20 cellular contexts compared by ENCODE assay signal in genomic region chr2:46008082-46008870, GRCh38.
DNase-seq lines count a peak whose midpoint lies in the region; ATAC-seq, FAIRE-seq and TF ChIP-seq lines count a peak whose summit lies in the region.
"Had no signal": no experiment of that assay in that cellular context is flagged by ENCODE, and none has a peak within 500 bp of the region (broad histone marks: within the 10 kb centered on the region; RNA-seq: fewer than 3 reads in every experiment).

No MANE protein-coding gene starts in this region.

- H3K36me3 ChIP-seq in HepG2 (replicated peaks in 1 of 2; ENCODE audit: control insufficient read depth in 1 of 2, insufficient read depth in 2 of 2, low read length in 2 of 2) (no peaks in the 10 kb centered on the region), right lobe of liver (peaks cover 0 to 2% (median 0%) of the 10 kb centered on the region in 4 donors), transverse colon (no peaks in the 10 kb centered on the region)
- H3K36me3 ChIP-seq: uterus had no signal

- H3K9ac ChIP-seq in HepG2 (ENCODE audit: insufficient read depth, low read depth, low read length), result no peak overlapping the region
- H3K9ac ChIP-seq: KMS-11, SK-N-SH had no signal

- CTCF ChIA-PET in HepG2 (lab: Yijun Ruan, JAX; ENCODE audit: low intra/inter-chr PET ratio, low total read pairs), result no interaction called here

- H4K20me1 ChIP-seq in HepG2 (ENCODE audit: insufficient read depth, low read length), result no peaks in the 10 kb centered on the region

- peak overlapping the region; percentile 43 for H3K27ac Mint-ChIP-seq in T-helper 17 cell
- H3K27ac Mint-ChIP-seq: activated naive CD8-positive, alpha-beta T cell; stimulated activated naive CD8-positive, alpha-beta T cell treated with anti-CD3 and anti-CD28 coated beads, Interleukin-15, Interleukin-2, amounts not matched to agents 100 ng/mL and 50 ng/mL, for 24 hours had no signal

- no peak for FAIRE-seq in HepG2 (lab: Jason Lieb, UNC)
- FAIRE-seq: A549 had no signal

- no peak for ATAC-seq in HepG2
- ATAC-seq in right lobe of liver, result no peak
- no peak for ATAC-seq in T-helper 17 cell
- no peak for ATAC-seq in foreskin keratinocyte
- ATAC-seq: A549 had no signal

- no peaks in the 10 kb centered on the region for H3K79me2 ChIP-seq in HepG2 (ENCODE audit: insufficient read depth, low read length)

- H3K27me3 ChIP-seq in HepG2 (ENCODE audit: control insufficient read depth in 1 of 2, insufficient read depth in 2 of 2, low read length in 2 of 2) (no peaks in the 10 kb centered on the region), right lobe of liver (no peaks in the 10 kb centered on the region), foreskin keratinocyte (no peaks in the 10 kb centered on the region), transverse colon (no peaks in the 10 kb centered on the region)
- H3K27me3 ChIP-seq: dorsolateral prefrontal cortex, uterus had no signal

- H3K4me1 Mint-ChIP-seq in T-helper 17 cell, result peaks cover 4% of the 10 kb centered on the region

- POLR2A ChIA-PET in HepG2 (lab: Yijun Ruan, JAX), result no interaction called here

- TF ChIP-seq CTCF in HepG2 (CRISPR knock-in tag; IDR thresholded peaks at IDR 0.05) (no peak), right lobe of liver (IDR thresholded peaks at IDR 0.05) (no peak), foreskin keratinocyte (conservative IDR thresholded peaks at IDR 0.05) (no peak), transverse colon (IDR thresholded peaks at IDR 0.05) (no peak)

- TF ChIP-seq RAD21 in HepG2 (CRISPR knock-in tag; IDR thresholded peaks at IDR 0.05), result no peak

- in situ Hi-C loops in HepG2 (cut with HindIII; ENCODE audit: extremely low pct_ligation_motif_present, low pct_unique_long_range_greater_than_20kb), result no loop called here
- in situ Hi-C loops in transverse colon (cut with MboI; ENCODE audit: low pct_ligation_motif_present in 1 of 4, low pct_unique_long_range_greater_than_20kb in 1 of 4, low sequenced_read_pairs in 3 of 4), result loop anchor here in 2 of 4 donors (25.0 kb wide), 1 partner anchor 354 kb away; no protein-coding TSS in a partner anchor

- no peaks in the 10 kb centered on the region for H3K9me3 ChIP-seq in HepG2 (ENCODE audit: low read length)
- H3K9me3 ChIP-seq in right lobe of liver, result no peaks in the 10 kb centered on the region
- H3K9me3 ChIP-seq in T-helper 17 cell (ENCODE audit: control insufficient read depth, low read length, poor library complexity, severe bottlenecking), result no peaks in the 10 kb centered on the region
- no peaks in the 10 kb centered on the region for H3K9me3 ChIP-seq in transverse colon
- H3K9me3 ChIP-seq: A549, SK-N-SH, uterus had no signal

- H3K4me1 ChIP-seq in HepG2 (ENCODE audit: insufficient read depth, low read length) (peaks cover 21% of the 10 kb centered on the region), right lobe of liver (peaks cover 0 to 39% (median 16%) of the 10 kb centered on the region in 4 donors), foreskin keratinocyte (peaks cover 7% of the 10 kb centered on the region), transverse colon (peaks cover 0 to 8% (median 4%) of the 10 kb centered on the region in 4 donors)
- H3K4me1 ChIP-seq: uterus had no signal

- TF ChIP-seq POLR2A in HepG2 (IDR thresholded peaks at IDR 0.05; ENCODE audit: insufficient read depth in 1 of 2, low read depth in 2 of 2, low read length in 2 of 2) (no peak), right lobe of liver (IDR thresholded peaks at IDR 0.05) (no peak), transverse colon (IDR thresholded peaks at IDR 0.05) (no peak)

- H3K4me3 ChIP-seq in HepG2 (replicated peaks in 1 of 3; ENCODE audit: insufficient read depth in 1 of 3, low read depth in 2 of 3, low read length in 3 of 3) (no peak overlapping the region), right lobe of liver (no peak overlapping the region), transverse colon (no peak overlapping the region)
- H3K4me3 ChIP-seq: A549, dorsolateral prefrontal cortex, uterus had no signal

- H3K27ac ChIP-seq in HepG2 (ENCODE audit: extremely low read length, insufficient read depth, low read length) (no peak overlapping the region), right lobe of liver (no peak overlapping the region), foreskin keratinocyte (peak overlapping the region; percentile 8), transverse colon (peak overlapping the region in 3 of 4 donors; percentile 15 to 44 (median 38))
- H3K27ac ChIP-seq: dorsolateral prefrontal cortex, KMS-11, uterus had no signal

- H3K4me2 ChIP-seq in HepG2 (ENCODE audit: low read depth, low read length), result no peak overlapping the region
- H3K4me2 ChIP-seq: A549, KMS-11, SK-N-SH had no signal

- WGBS in HepG2 (ENCODE audit: low lambda C conversion rate), result 89% methylated on average over 5 of the region's 5 CpGs
- 37% methylated on average over 5 of the region's 5 CpGs for WGBS in right lobe of liver (ENCODE audit: insufficient coverage, low coverage, low lambda C conversion rate, missing lambda C conversion rate)
- 45 to 56% methylated on average over 4 to 5 of the region's 5 CpGs for WGBS in transverse colon (ENCODE audit: low coverage in 1 of 2), 2 donors

- BruUV-seq in HepG2 (replicated peaks; lab: Mats Ljungman, UMichigan), result no TSS peak

- intact Hi-C loops in HepG2 (cut with micrococcal nuclease; ENCODE audit: unreplicated experiment), result no loop called here
- intact Hi-C loops in right lobe of liver (cut with DNase I), result no loop called here
- intact Hi-C loops in transverse colon (cut with DNase I; ENCODE audit: low total_unique reads), result no loop called here
- intact Hi-C loops in posterior vena cava (cut with DNase I), result loop anchor here in 1 of 2 donors (10.0 kb wide), 1 partner anchor 287 kb away; the partner anchor contains the start of gene EPAS1

- no peak for DNase-seq in HepG2 (ENCODE audit: low spot score)
- no peak for DNase-seq in right lobe of liver
- no peak for DNase-seq in T-helper 17 cell
- peak; percentile 70 to 71 for DNase-seq in foreskin keratinocyte
- DNase-seq in transverse colon, result peak; percentile 57
- DNase-seq in ecto neural progenitor cell (ENCODE audit: low spot score), result no peak
- DNase-seq in activated effector memory CD4-positive, alpha-beta T cell treated with Interleukin-2 at 50 U/mL for 16 hours, result no peak
- DNase-seq in posterior vena cava (ENCODE audit: low spot score), result no peak
- DNase-seq: activated CD4-positive, alpha-beta T cell treated with anti-CD3 and anti-CD28 coated beads for 4 hours; CD4-positive, CD25-positive, alpha-beta regulatory T cell; DND-41; dorsolateral prefrontal cortex; midbrain; NCI-H69; SK-N-SH; uterus had no signal

- TF ChIP-seq EP300 in HepG2 (IDR thresholded peaks at IDR 0.05; ENCODE audit: low read depth in 2 of 2, low read length in 2 of 2), result no peak
- no peak for TF ChIP-seq EP300 in HepG2 (CRISPR knock-in tag; IDR thresholded peaks at IDR 0.05; ENCODE audit: borderline replicate concordance)
- TF ChIP-seq EP300 in transverse colon (IDR thresholded peaks at IDR 0.05; ENCODE audit: low read depth), result no peak

- no peak overlapping the region for H2AFZ ChIP-seq in HepG2 (ENCODE audit: low read length)

- no peak overlapping the region for H3K4me3 Mint-ChIP-seq in T-helper 17 cell
- H3K4me3 Mint-ChIP-seq: activated naive CD8-positive, alpha-beta T cell; CD4-positive, CD25-positive, alpha-beta regulatory T cell; stimulated activated naive CD8-positive, alpha-beta T cell treated with anti-CD3 and anti-CD28 coated beads, Interleukin-15, Interleukin-2, amounts not matched to agents 100 ng/mL and 50 ng/mL, for 24 hours had no signal

- no peaks in the 10 kb centered on the region for H3K27me3 Mint-ChIP-seq in T-helper 17 cell
- H3K27me3 Mint-ChIP-seq: activated naive CD8-positive, alpha-beta T cell; CD4-positive, CD25-positive, alpha-beta regulatory T cell; stimulated activated naive CD8-positive, alpha-beta T cell treated with anti-CD3 and anti-CD28 coated beads, Interleukin-15, Interleukin-2, amounts not matched to agents 100 ng/mL and 50 ng/mL, for 24 hours had no signal

- peaks cover 11% of the 10 kb centered on the region for H3K36me3 Mint-ChIP-seq in T-helper 17 cell (ENCODE audit: low read depth)

TF ChIP-seq in HepG2, 621 proteins besides CTCF, POLR2A, EP300 and RAD21:
- TF ChIP-seq TP53 (CRISPR knock-in tag; conservative IDR thresholded peaks at IDR 0.05) (0 out of 2 replicates have a peak, but pooled peaks have one; percentile 64), ZNF503 (CRISPR knock-in tag; IDR thresholded peaks at IDR 0.05) (no peak)
TF ChIP-seq in HepG2: peak in this region for 1.

Comparison
In these comparisons a context has a peak if more than half of its experiments do, and no peak if none do; other contexts are left out.
1. DNase-seq: peak in foreskin keratinocyte (2 of 2) and transverse colon (single experiment); none in HepG2 (single experiment), right lobe of liver (0 of 3), T-helper 17 cell (0 of 3), ecto neural progenitor cell (single experiment), activated effector memory CD4-positive, alpha-beta T cell treated with Interleukin-2 at 50 U/mL for 16 hours (single experiment) and posterior vena cava (single experiment).
2. H3K27ac ChIP-seq: peak in foreskin keratinocyte (single experiment) and transverse colon (3 of 4); none in HepG2 (single experiment) and right lobe of liver (0 of 3).